In the genomic region with DNA sequence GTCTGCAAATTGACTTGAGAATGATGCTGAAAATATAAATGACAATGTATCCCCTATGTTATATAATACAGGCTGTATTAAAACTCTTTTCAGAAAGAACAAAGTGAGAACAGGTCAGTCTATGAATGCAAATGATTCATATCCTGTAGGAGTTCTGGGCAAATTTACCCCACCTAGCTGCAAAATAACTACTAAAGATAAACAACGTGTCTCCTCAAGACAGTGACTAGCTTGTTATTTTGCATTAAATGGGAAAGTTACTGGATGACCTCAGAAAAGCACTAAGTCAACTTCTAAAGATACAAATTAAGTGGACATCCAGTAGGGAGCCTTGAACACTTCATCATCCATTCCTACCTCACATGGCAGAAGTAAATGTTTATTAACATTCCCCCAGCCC, we compare ENCODE assay signal across 18 cellular contexts. TPM values are rescaled to one million over a fixed set of nuclear protein-coding genes. Genes with fewer than 3 reads are reported as not detected.
A peak's percentile ranks its signal among the peaks of the same experiment; 100 is the strongest.
DNase-seq lines count a peak whose midpoint lies in the region; ATAC-seq, FAIRE-seq and TF ChIP-seq lines count a peak whose summit lies in the region.
"Had no signal": no experiment of that assay in that cellular context is flagged by ENCODE, and none has a peak within 500 bp of the region (broad histone marks: within the 10 kb centered on the region; RNA-seq: fewer than 3 reads in every experiment).

No MANE protein-coding gene starts in this region.

- H3F3A ChIP-seq in smooth muscle cell (ENCODE audit: low read depth) = no peaks in the 10 kb centered on the region

- intact Hi-C loops in activated CD4-positive, alpha-beta T cell treated with anti-CD3 and anti-CD28 coated beads, Interleukin-2, amount 10 ng/mL, durations not matched to agents 24 days and 14 days (cut with micrococcal nuclease) = no loop called here
- intact Hi-C loops in endothelial cell of umbilical vein (cut with micrococcal nuclease) (loop anchor here (1.0 kb wide), 2 partner anchors 10 to 14 kb away; no protein-coding TSS in a partner anchor), thyroid gland (cut with DNase I) (no loop called here)

- H3K9me1 ChIP-seq in endothelial cell of umbilical vein (replicated peaks; ENCODE audit: control insufficient read depth, extremely low read depth, insufficient read depth, low read length) = no peaks in the 10 kb centered on the region

- no peak for TF ChIP-seq CTCF in endothelial cell of umbilical vein (IDR thresholded peaks at IDR 0.05; ENCODE audit: extremely low read depth in 1 of 2, insufficient read depth in 1 of 2, low read depth in 1 of 2, low read length in 2 of 2)
- no peak for TF ChIP-seq CTCF in smooth muscle cell (IDR thresholded peaks at IDR 0.05; ENCODE audit: borderline replicate concordance, insufficient read depth, poor library complexity, severe bottlenecking)
- no peak for TF ChIP-seq CTCF in thyroid gland (IDR thresholded peaks at IDR 0.05)

- H3K27ac ChIP-seq in SJSA1 = peak overlapping the region; percentile 6
- peak overlapping the region; percentile 45 for H3K27ac ChIP-seq in endothelial cell of umbilical vein (ENCODE audit: insufficient read depth, low read depth, low read length)
- peak overlapping the region; percentile 14 for H3K27ac ChIP-seq in smooth muscle cell (ENCODE audit: low read depth)
- H3K27ac ChIP-seq in thyroid gland = no peak overlapping the region

- peaks cover 44% of the 10 kb centered on the region for H3K4me1 Mint-ChIP-seq in activated CD4-positive, alpha-beta T cell treated with anti-CD3 and anti-CD28 coated beads, Interleukin-2, amount 10 ng/mL, durations not matched to agents 24 days and 14 days

- no peaks in the 10 kb centered on the region for H3K27me3 ChIP-seq in SJSA1 (replicated peaks)
- no peaks in the 10 kb centered on the region for H3K27me3 ChIP-seq in endothelial cell of umbilical vein (ENCODE audit: control insufficient read depth in 2 of 2, insufficient read depth in 2 of 2, low read length in 2 of 2)
- no peaks in the 10 kb centered on the region for H3K27me3 ChIP-seq in smooth muscle cell (ENCODE audit: low read depth)
- H3K27me3 ChIP-seq in thyroid gland = no peaks in the 10 kb centered on the region

- peaks cover 36% of the 10 kb centered on the region for H3K36me3 Mint-ChIP-seq in activated CD4-positive, alpha-beta T cell treated with anti-CD3 and anti-CD28 coated beads, Interleukin-2, amount 10 ng/mL, durations not matched to agents 24 days and 14 days (ENCODE audit: low read depth)

- FAIRE-seq in endothelial cell of umbilical vein (lab: Jason Lieb, UNC) = peak; percentile 95
- FAIRE-seq: A204.1 had no signal

- H3K4me3 ChIP-seq in SJSA1 = no peak overlapping the region
- H3K4me3 ChIP-seq in endothelial cell of umbilical vein (replicated peaks in 1 of 3; ENCODE audit: insufficient read depth in 1 of 3, low read depth in 1 of 3, low read length in 3 of 3) = no peak overlapping the region
- H3K4me3 ChIP-seq in smooth muscle cell = no peak overlapping the region
- no peak overlapping the region for H3K4me3 ChIP-seq in thyroid gland (replicated peaks in 1 of 3)

- H3K9ac ChIP-seq in endothelial cell of umbilical vein (replicated peaks; ENCODE audit: extremely low read depth, insufficient read depth, low read length) = no peak overlapping the region
- H3K9ac ChIP-seq in smooth muscle cell (ENCODE audit: low read depth) = no peak overlapping the region

- no peaks in the 10 kb centered on the region for H3K9me3 Mint-ChIP-seq in activated CD4-positive, alpha-beta T cell treated with anti-CD3 and anti-CD28 coated beads, Interleukin-2, amount 10 ng/mL, durations not matched to agents 24 days and 14 days
- H3K9me3 Mint-ChIP-seq: brain; T-helper 1 cell treated with Interleukin-12 subunit alpha and Interleukin-12 subunit beta and Interleukin-4 antibody, amounts not matched to agents 30 μg/mL and 1 μg/mL, for 36 hours had no signal

- dilution Hi-C loops in endothelial cell of umbilical vein (cut with MboI; ENCODE audit: extremely low pct_ligation_motif_present, low sequenced_read_pairs) = no loop called here

- TF ChIP-seq POLR2A in endothelial cell of umbilical vein (IDR thresholded peaks at IDR 0.05; ENCODE audit: low read depth, low read length) (no peak), thyroid gland (IDR thresholded peaks at IDR 0.05) (no peak)

- POLR2A ChIA-PET in endothelial cell of umbilical vein (lab: Charles Lee) = interaction anchor here (0.6 to 1.3 kb wide), 7 partner anchors 11 to 52 kb away, joined by 3 to 16 read pairs (median 4); partner anchors contain the start of gene RNF19B

- H3K4me1 ChIP-seq in SJSA1 (replicated peaks) = peaks cover 14% of the 10 kb centered on the region
- H3K4me1 ChIP-seq in endothelial cell of umbilical vein (ENCODE audit: control insufficient read depth, extremely low read depth, insufficient read depth, low read length) = peaks cover 20% of the 10 kb centered on the region
- no peaks in the 10 kb centered on the region for H3K4me1 ChIP-seq in smooth muscle cell (ENCODE audit: low read depth)
- peaks cover 5 to 7% of the 10 kb centered on the region in 2 donors for H3K4me1 ChIP-seq in thyroid gland

- H3K27ac Mint-ChIP-seq in activated CD4-positive, alpha-beta T cell treated with anti-CD3 and anti-CD28 coated beads, Interleukin-2, amount 10 ng/mL, durations not matched to agents 24 days and 14 days = peak overlapping the region; percentile 67
- H3K27ac Mint-ChIP-seq: T-helper 1 cell treated with Interleukin-12 subunit alpha and Interleukin-12 subunit beta and Interleukin-4 antibody, amounts not matched to agents 30 μg/mL and 1 μg/mL, for 36 hours had no signal

- CTCF ChIA-PET in endothelial cell of umbilical vein (lab: Charles Lee) = interaction anchor here (0.7 to 7.1 kb wide), 16 partner anchors 8 to 67 kb away, joined by 3 to 50 read pairs (median 5); partner anchors contain the start of gene RNF19B

- H3K9me3 ChIP-seq in SJSA1 (replicated peaks) = no peaks in the 10 kb centered on the region
- H3K9me3 ChIP-seq in endothelial cell of umbilical vein (replicated peaks; ENCODE audit: control insufficient read depth, insufficient read depth, low read length) = no peaks in the 10 kb centered on the region
- no peaks in the 10 kb centered on the region for H3K9me3 ChIP-seq in smooth muscle cell (replicated peaks; ENCODE audit: low read depth)
- H3K9me3 ChIP-seq in thyroid gland = no peaks in the 10 kb centered on the region

- no peak for DNase-seq in activated CD4-positive, alpha-beta T cell treated with anti-CD3 and anti-CD28 coated beads, Interleukin-2, amount 10 ng/mL, durations not matched to agents 24 days and 14 days
- no peak for DNase-seq in activated CD4-positive, alpha-beta T cell treated with anti-CD3 and anti-CD28 coated beads, Interleukin-2, amount 50 U/mL, for 48 hours
- DNase-seq in SJSA1 (ENCODE audit: low read depth in 1 of 2, low spot score in 2 of 2) (peak in 1 of 2 experiments; percentile 60), endothelial cell of umbilical vein (ENCODE audit: low read depth, low spot score) (peak; percentile 91), smooth muscle cell (lab: John Stamatoyannopoulos, UW; ENCODE audit: unreplicated experiment) (no peak), NCI-H1694 (lab: John Stamatoyannopoulos, UW) (no peak), thyroid gland (no peak)
- DNase-seq: DMS79 treated with DMSO at 0.1 percent for 48 hours; left cardiac atrium; NCI-H1092 treated with DMSO at 0.1 percent for 48 hours; NCI-H82; nucleus accumbens; stimulated activated CD4-positive, alpha-beta T cell treated with anti-CD3 and anti-CD28 coated beads, Interleukin-2, amount 100 ng/mL, for 24 hours; stimulated activated naive CD4-positive, alpha-beta T cell had no signal

- no peak for ATAC-seq in HG03045 (IDR thresholded peaks at IDR 0.05; ENCODE audit: unreplicated experiment)

- no TSS peak for BruUV-seq in endothelial cell of umbilical vein (replicated peaks; lab: Mats Ljungman, UMichigan)

- peaks cover 88% of the 10 kb centered on the region for H3K79me2 ChIP-seq in endothelial cell of umbilical vein (ENCODE audit: control insufficient read depth, insufficient read depth, low read length)
- peaks cover 70% of the 10 kb centered on the region for H3K79me2 ChIP-seq in smooth muscle cell (ENCODE audit: low read depth)

- H3K4me2 ChIP-seq in endothelial cell of umbilical vein (ENCODE audit: insufficient read depth, low read length) = peak overlapping the region; percentile 54
- no peak overlapping the region for H3K4me2 ChIP-seq in smooth muscle cell

- 28% methylated on average over 1 of the region's 1 CpG for WGBS in smooth muscle cell (ENCODE audit: low lambda C conversion rate)
- WGBS in thyroid gland, 2 donors = 52 to 65% methylated on average over 1 of the region's 1 CpG

- no peaks in the 10 kb centered on the region for H4K20me1 ChIP-seq in endothelial cell of umbilical vein (replicated peaks; ENCODE audit: control insufficient read depth, extremely low read depth, insufficient read depth, low read length)
- peaks cover 99% of the 10 kb centered on the region for H4K20me1 ChIP-seq in smooth muscle cell (ENCODE audit: low read depth)

- H3K27me3 Mint-ChIP-seq in activated CD4-positive, alpha-beta T cell treated with anti-CD3 and anti-CD28 coated beads, Interleukin-2, amount 10 ng/mL, durations not matched to agents 24 days and 14 days = no peaks in the 10 kb centered on the region
- H3K27me3 Mint-ChIP-seq: brain had no signal

- H3K36me3 ChIP-seq in SJSA1 (no peaks in the 10 kb centered on the region), endothelial cell of umbilical vein (ENCODE audit: control insufficient read depth in 2 of 2, extremely low read depth in 1 of 2, insufficient read depth in 2 of 2, low read length in 2 of 2) (no peaks in the 10 kb centered on the region), smooth muscle cell (ENCODE audit: low read depth) (no peaks in the 10 kb centered on the region), thyroid gland (no peaks in the 10 kb centered on the region)

- H3K4me3 Mint-ChIP-seq in activated CD4-positive, alpha-beta T cell treated with anti-CD3 and anti-CD28 coated beads, Interleukin-2, amount 10 ng/mL, durations not matched to agents 24 days and 14 days = peak overlapping the region; percentile 47
- H3K4me3 Mint-ChIP-seq: brain; T-helper 1 cell treated with Interleukin-12 subunit alpha and Interleukin-12 subunit beta and Interleukin-4 antibody, amounts not matched to agents 30 μg/mL and 1 μg/mL, for 36 hours had no signal

- no peak overlapping the region for H2AFZ ChIP-seq in endothelial cell of umbilical vein (ENCODE audit: low read depth, low read length)
- no peak overlapping the region for H2AFZ ChIP-seq in smooth muscle cell (ENCODE audit: low read depth)

RNA-seq across cellular contexts. Expression of gene RNF19B, which starts 11.1 kb away (rescaled TPM):
- total RNA-seq in activated CD4-positive, alpha-beta T cell treated with anti-CD3 and anti-CD28 coated beads, Interleukin-2, amount 10 ng/mL, durations not matched to agents 24 days and 14 days = 44.5 and 46.8 TPM in 2 replicates
- 8.6 and 9.8 TPM in 2 replicates for total RNA-seq in SJSA1 (2014; rRNA removed; shearing (Covaris generic))
- total RNA-seq in endothelial cell of umbilical vein = 24.2 and 25.6 TPM in 2 replicates
- polyA plus RNA-seq in endothelial cell of umbilical vein = 19.2 and 19.6 TPM in 2 replicates
- 24.0 and 26.1 TPM in 2 replicates for polyA plus RNA-seq in endothelial cell of umbilical vein (2011; cell fraction: cytosol; rRNA removed)
- polyA plus RNA-seq in endothelial cell of umbilical vein (2011; cell fraction: nucleus; rRNA removed) = 13.0 and 13.6 TPM in 2 replicates
- polyA plus RNA-seq in endothelial cell of umbilical vein (2012) = 26.1 and 29.0 TPM in 2 replicates
- 25.3 and 31.0 TPM in 2 replicates for polyA minus RNA-seq in endothelial cell of umbilical vein
- polyA minus RNA-seq in endothelial cell of umbilical vein (2011; cell fraction: cytosol; rRNA and poly(A)+ RNA removed) = 9.6 TPM
- 9.5 and 9.8 TPM in 2 replicates for polyA minus RNA-seq in endothelial cell of umbilical vein (2011; cell fraction: nucleus; rRNA and poly(A)+ RNA removed)
- total RNA-seq in smooth muscle cell = 11.2 and 13.5 TPM in 2 replicates
- polyA plus RNA-seq in smooth muscle cell = 12.3 and 13.8 TPM in 2 replicates
- 10 to 100 TPM; 13.6 to 24.6 (median 22.4) TPM for total RNA-seq in thyroid gland

RNA-seq across cellular contexts. Expression of gene TMEM54, which starts 52.3 kb away (rescaled TPM):
- total RNA-seq in activated CD4-positive, alpha-beta T cell treated with anti-CD3 and anti-CD28 coated beads, Interleukin-2, amount 10 ng/mL, durations not matched to agents 24 days and 14 days = 0.89 and 1.4 TPM in 2 replicates
- total RNA-seq in SJSA1 (2014; rRNA removed; shearing (Covaris generic)) = 61.2 and 68.6 TPM in 2 replicates
- 14.8 and 23.6 TPM in 2 replicates for total RNA-seq in endothelial cell of umbilical vein
- 77.2 and 89.7 TPM in 2 replicates for polyA plus RNA-seq in endothelial cell of umbilical vein
- 46.0 and 59.0 TPM in 2 replicates for polyA plus RNA-seq in endothelial cell of umbilical vein (2011; cell fraction: cytosol; rRNA removed)
- 13.8 and 15.0 TPM in 2 replicates for polyA plus RNA-seq in endothelial cell of umbilical vein (2011; cell fraction: nucleus; rRNA removed)
- 69.8 and 78.5 TPM in 2 replicates for polyA plus RNA-seq in endothelial cell of umbilical vein (2012)
- polyA minus RNA-seq in endothelial cell of umbilical vein = 15.7 and 35.0 TPM in 2 replicates
- polyA minus RNA-seq in endothelial cell of umbilical vein (2011; cell fraction: cytosol; rRNA and poly(A)+ RNA removed) = 7.7 TPM
- polyA minus RNA-seq in endothelial cell of umbilical vein (2011; cell fraction: nucleus; rRNA and poly(A)+ RNA removed) = 3.2 and 3.3 TPM in 2 replicates
- total RNA-seq in smooth muscle cell = 40.9 and 84.1 TPM in 2 replicates
- polyA plus RNA-seq in smooth muscle cell = 59.0 and 98.5 TPM in 2 replicates
- 100 to 1,000 TPM in 2 of 4 donors, 10 to 100 TPM in 2; 32.6 to 158 (median 101) TPM for total RNA-seq in thyroid gland

Comparison
In these comparisons a context has a peak if more than half of its experiments do, and no peak if none do; other contexts are left out.
1. H3K27ac ChIP-seq: peak in SJSA1 (single experiment), endothelial cell of umbilical vein (single experiment) and smooth muscle cell (single experiment); none in thyroid gland (0 of 3).